In genomic region chr21:42677339-42678117, GRCh38 we compare ENCODE assay signal across 11 cellular contexts. TPM values are rescaled to one million over a fixed set of nuclear protein-coding genes. Genes with fewer than 3 reads are reported as not detected.
A peak's percentile ranks its signal among the peaks of the same experiment; 100 is the strongest.
DNase-seq lines count a peak whose midpoint lies in the region; ATAC-seq and TF ChIP-seq lines count a peak whose summit lies in the region.
"Had no signal": no experiment of that assay in that cellular context is flagged by ENCODE, and none has a peak within 500 bp of the region (broad histone marks: within the 10 kb centered on the region; RNA-seq: fewer than 3 reads in every experiment).

No MANE protein-coding gene starts in this region.

- no peaks in the 10 kb centered on the region for H3K79me2 ChIP-seq in fibroblast of lung (ENCODE audit: control insufficient read depth, insufficient read depth, low read length)

- H2AFZ ChIP-seq in fibroblast of lung (ENCODE audit: low read length), result no peak overlapping the region

- peaks cover 13% of the 10 kb centered on the region for H3K4me1 Mint-ChIP-seq in endothelial cell (ENCODE audit: unreplicated experiment)

- H3K4me2 ChIP-seq in fibroblast of lung (ENCODE audit: extremely low read depth, insufficient read depth, low read length), result no peak overlapping the region
- H3K4me2 ChIP-seq: SK-N-SH had no signal

- DNase-seq in NCI-H345 (lab: John Stamatoyannopoulos, UW) (peak; percentile 30), NCI-H345 treated with DMSO at 0.1 percent for 48 hours (lab: John Stamatoyannopoulos, UW; ENCODE audit: unreplicated experiment) (no peak), SHP77 (lab: John Stamatoyannopoulos, UW) (peak; percentile 52 to 73), fibroblast of lung (ENCODE audit: low read depth in 2 of 2) (peak; percentile 67 to 90), skeletal muscle cell (ENCODE audit: low read depth) (peak; percentile 56), endothelial cell (ENCODE audit: low spot score) (no peak), HuH-7 (ENCODE audit: low spot score) (no peak)
- DNase-seq: MM.1S, pancreas had no signal

- no peaks in the 10 kb centered on the region for H4K20me1 ChIP-seq in fibroblast of lung (ENCODE audit: control insufficient read depth, extremely low read depth, insufficient read depth, low read length)

- H3K27me3 ChIP-seq in fibroblast of lung (ENCODE audit: control insufficient read depth, insufficient read depth, low read length), result no peaks in the 10 kb centered on the region
- H3K27me3 ChIP-seq: pancreas had no signal

- H3K27me3 Mint-ChIP-seq in endothelial cell (ENCODE audit: unreplicated experiment), result peaks cover 10% of the 10 kb centered on the region

- H3K9me3 Mint-ChIP-seq in endothelial cell (ENCODE audit: unreplicated experiment), result no peaks in the 10 kb centered on the region

- TF ChIP-seq CTCF in fibroblast of lung (conservative IDR thresholded peaks at IDR 0.05 in 1 of 2, IDR thresholded peaks at IDR 0.05 in 1 of 2; ENCODE audit: low read depth in 1 of 2, low read length in 2 of 2) (no peak), endothelial cell (IDR thresholded peaks at IDR 0.05; ENCODE audit: unreplicated experiment) (no peak)

- no peak overlapping the region for H3K9ac ChIP-seq in fibroblast of lung (ENCODE audit: insufficient read depth, low read length)
- H3K9ac ChIP-seq: SK-N-SH had no signal

- H3K4me1 ChIP-seq in fibroblast of lung (ENCODE audit: control insufficient read depth, extremely low read depth, insufficient read depth, low read length), result no peaks in the 10 kb centered on the region
- H3K4me1 ChIP-seq: pancreas had no signal

- H3K9me3 ChIP-seq in fibroblast of lung (ENCODE audit: control insufficient read depth, insufficient read depth, low read depth, low read length), result no peaks in the 10 kb centered on the region
- H3K9me3 ChIP-seq: pancreas, SK-N-SH had no signal

- ATAC-seq in HG03097 (IDR thresholded peaks at IDR 0.05; ENCODE audit: low FRiP score, unreplicated experiment), result no peak
- ATAC-seq: pancreas had no signal

- no peak overlapping the region for H3K27ac Mint-ChIP-seq in endothelial cell (ENCODE audit: unreplicated experiment)

- no peak overlapping the region for H3K4me3 Mint-ChIP-seq in endothelial cell (ENCODE audit: unreplicated experiment)

- H3K36me3 ChIP-seq in fibroblast of lung (ENCODE audit: control insufficient read depth, insufficient read depth, low read length), result no peaks in the 10 kb centered on the region
- H3K36me3 ChIP-seq: pancreas had no signal

- H3K27ac ChIP-seq in fibroblast of lung (ENCODE audit: insufficient read depth, low read length), result no peak overlapping the region
- H3K27ac ChIP-seq: pancreas had no signal

- H3K4me3 ChIP-seq in fibroblast of lung (replicated peaks in 1 of 4; ENCODE audit: control extremely low read depth in 1 of 4, insufficient read depth in 1 of 4, low read depth in 3 of 4, low read length in 4 of 4) (no peak overlapping the region), skeletal muscle cell (ENCODE audit: low read depth, low read length) (no peak overlapping the region)
- H3K4me3 ChIP-seq: pancreas had no signal

- H3K36me3 Mint-ChIP-seq in endothelial cell (ENCODE audit: low read depth, unreplicated experiment), result peaks cover 16% of the 10 kb centered on the region

RNA-seq across cellular contexts. Expression of gene PDE9A, which starts 24.1 kb away (rescaled TPM):
- 1.8 TPM in 2 replicates for total RNA-seq in fibroblast of lung
- 2.5 and 4.4 TPM in 2 replicates for polyA plus RNA-seq in fibroblast of lung
- 1.8 and 4.3 TPM in 2 replicates for polyA plus RNA-seq in fibroblast of lung (2012)
- 4.0 and 6.7 TPM in 2 replicates for polyA minus RNA-seq in fibroblast of lung (ENCODE audit: low replicate concordance)
- 20.7 TPM for total RNA-seq in endothelial cell (ENCODE audit: unreplicated experiment)

Comparison
In these comparisons a context has a peak if more than half of its experiments do, and no peak if none do; other contexts are left out.
1. DNase-seq: peak in NCI-H345 (single experiment), SHP77 (2 of 2), fibroblast of lung (2 of 2) and skeletal muscle cell (single experiment); none in NCI-H345 treated with DMSO at 0.1 percent for 48 hours (single experiment), endothelial cell (single experiment) and HuH-7 (single experiment).